In the genomic region with DNA sequence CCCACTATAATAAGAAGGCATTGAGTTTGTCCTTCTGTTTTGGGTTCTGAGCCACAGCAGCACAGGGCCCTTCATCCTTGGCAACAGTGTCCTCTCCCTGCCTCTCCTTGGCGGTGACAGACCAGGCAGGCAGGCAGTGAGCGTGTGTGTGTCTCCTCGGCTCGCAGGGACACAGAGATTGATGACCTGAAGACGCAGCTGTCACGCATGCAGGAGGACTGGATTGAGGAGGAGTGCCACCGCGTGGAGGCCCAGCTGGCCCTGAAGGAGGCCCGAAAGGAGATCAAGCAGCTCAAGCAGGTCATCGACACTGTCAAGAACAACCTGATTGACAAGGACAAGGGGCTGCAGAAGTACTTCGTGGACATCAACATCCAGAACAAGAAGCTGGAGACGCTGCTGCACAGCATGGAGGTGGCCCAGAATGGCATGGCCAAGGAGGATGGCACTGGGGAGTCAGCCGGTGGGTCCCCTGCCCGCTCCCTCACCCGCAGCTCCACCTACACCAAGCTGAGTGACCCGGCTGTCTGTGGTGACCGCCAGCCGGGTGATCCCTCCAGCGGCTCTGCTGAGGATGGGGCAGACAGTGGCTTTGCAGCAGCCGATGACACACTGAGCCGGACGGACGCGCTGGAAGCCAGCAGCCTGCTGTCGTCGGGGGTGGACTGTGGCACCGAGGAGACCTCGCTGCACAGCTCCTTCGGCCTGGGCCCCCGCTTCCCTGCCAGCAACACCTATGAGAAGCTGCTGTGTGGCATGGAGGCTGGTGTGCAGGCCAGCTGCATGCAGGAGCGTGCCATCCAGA, we compare ENCODE assay signal across 28 cellular contexts. TPM values are rescaled to one million over a fixed set of nuclear protein-coding genes. Genes with fewer than 3 reads are reported as not detected.
A peak's percentile ranks its signal among the peaks of the same experiment; 100 is the strongest.
DNase-seq lines count a peak whose midpoint lies in the region; ATAC-seq, FAIRE-seq and TF ChIP-seq lines count a peak whose summit lies in the region.
"Had no signal": no experiment of that assay in that cellular context is flagged by ENCODE, and none has a peak within 500 bp of the region (broad histone marks: within the 10 kb centered on the region; RNA-seq: fewer than 3 reads in every experiment).

No MANE protein-coding gene starts in this region.

- H3K9ac ChIP-seq in neural progenitor cell: peak overlapping the region; percentile 20
- H3K9ac ChIP-seq: BLaER1 had no signal

- H3K9me3 ChIP-seq in neural progenitor cell (ENCODE audit: low read depth): no peaks in the 10 kb centered on the region
- H3K9me3 ChIP-seq in upper lobe of right lung: no peaks in the 10 kb centered on the region
- H3K9me3 ChIP-seq: adrenal gland, BLaER1, breast epithelium, Caco-2, gastroesophageal sphincter, left lung, Peyer's patch, prostate gland, SJCRH30 had no signal

- peaks cover 20% of the 10 kb centered on the region for H3K4me1 Mint-ChIP-seq in neural progenitor cell
- H3K4me1 Mint-ChIP-seq in activated T-cell treated with anti-CD3 and anti-CD28 coated beads, Interleukin-2, amount 50 U/mL, for 4 hours (ENCODE audit: low read depth): peaks cover 15% of the 10 kb centered on the region

- H3K4me1 ChIP-seq in neural progenitor cell: peaks cover 15% of the 10 kb centered on the region
- no peaks in the 10 kb centered on the region for H3K4me1 ChIP-seq in upper lobe of right lung
- H3K4me1 ChIP-seq: adrenal gland, breast epithelium, Caco-2, gastroesophageal sphincter, left lung, Peyer's patch, prostate gland had no signal

- TF ChIP-seq CTCF in bronchial epithelial cell (IDR thresholded peaks at IDR 0.05; ENCODE audit: insufficient read depth, low read length, severe bottlenecking): no peak
- TF ChIP-seq CTCF in neural progenitor cell (IDR thresholded peaks at IDR 0.05): no peak
- no peak for TF ChIP-seq CTCF in upper lobe of right lung (IDR thresholded peaks at IDR 0.05)

- no peaks in the 10 kb centered on the region for H3K79me2 ChIP-seq in neural progenitor cell (ENCODE audit: low read depth)

- H3K4me3 ChIP-seq in bronchial epithelial cell (ENCODE audit: low read depth, low read length): no peak overlapping the region
- no peak overlapping the region for H3K4me3 ChIP-seq in neural progenitor cell
- no peak overlapping the region for H3K4me3 ChIP-seq in upper lobe of right lung
- H3K4me3 ChIP-seq: adrenal gland, BLaER1, breast epithelium, gastroesophageal sphincter, left lung, Peyer's patch, prostate gland, SJCRH30 had no signal

- no peak overlapping the region for H2AFZ ChIP-seq in neural progenitor cell (replicated peaks)

- H3K4me3 Mint-ChIP-seq in neural progenitor cell: no peak overlapping the region
- H3K4me3 Mint-ChIP-seq in activated T-cell treated with anti-CD3 and anti-CD28 coated beads, Interleukin-2, amount 50 U/mL, for 4 hours: no peak overlapping the region
- H3K4me3 Mint-ChIP-seq: dendritic cell treated with granulocyte-macrophage colony-stimulating factor and Interleukin-4, amounts not matched to agents 40 ng/mL and 50 ng/mL, for 4 days; T-cell had no signal

- H3K27ac Mint-ChIP-seq in activated naive CD4-positive, alpha-beta T cell treated with anti-CD3 and anti-CD28 coated beads, Interleukin-2, amount 50 U/mL, for 72 hours: peak overlapping the region; percentile 13 to 54
- H3K27ac Mint-ChIP-seq in neural progenitor cell: peak overlapping the region; percentile 51
- H3K27ac Mint-ChIP-seq: dendritic cell treated with granulocyte-macrophage colony-stimulating factor and Interleukin-4, amounts not matched to agents 40 ng/mL and 50 ng/mL, for 4 days had no signal

- no peak for DNase-seq in activated naive CD4-positive, alpha-beta T cell treated with anti-CD3 and anti-CD28 coated beads, Interleukin-2, amount 50 U/mL, for 72 hours (ENCODE audit: low spot score in 2 of 2)
- DNase-seq in activated naive CD4-positive, alpha-beta T cell treated with anti-CD3 and anti-CD28 coated beads, Interleukin-2, amount 50 U/mL, for 16 hours: no peak
- DNase-seq in bronchial epithelial cell (ENCODE audit: low read depth) (no peak), neural progenitor cell (ENCODE audit: low spot score) (no peak), upper lobe of right lung (peak; percentile 63), SHP77 treated with DMSO at 0.1 percent for 48 hours (lab: John Stamatoyannopoulos, UW) (no peak), activated gamma-delta T cell treated with Interleukin-2 at 50 U/mL for 16 hours (no peak)
- DNase-seq in activated T-cell treated with anti-CD3 and anti-CD28 coated beads, Interleukin-2, amount 50 U/mL, for 4 hours: no peak
- DNase-seq: activated CD4-positive, CD25-positive, alpha-beta regulatory T cell treated with anti-CD3 and anti-CD28 coated beads, Interleukin-2, amount 50 U/mL, for 72 hours; Caco-2; DMS79; hypothalamus; NCI-H1436 treated with DMSO at 0.1 percent for 48 hours; NCI-H2171; NCI-H510A treated with DMSO at 0.1 percent for 48 hours; SJCRH30; T-cell had no signal

- H3K36me3 ChIP-seq in bronchial epithelial cell (ENCODE audit: control insufficient read depth, insufficient read depth, low read length): peaks cover 6% of the 10 kb centered on the region
- no peaks in the 10 kb centered on the region for H3K36me3 ChIP-seq in neural progenitor cell
- no peaks in the 10 kb centered on the region for H3K36me3 ChIP-seq in upper lobe of right lung
- H3K36me3 ChIP-seq: adrenal gland, BLaER1, breast epithelium, prostate gland, SJCRH30 had no signal

- ATAC-seq in activated naive CD4-positive, alpha-beta T cell treated with anti-CD3 and anti-CD28 coated beads, Interleukin-2, amount 50 U/mL, for 72 hours: no peak
- ATAC-seq in upper lobe of right lung: no peak
- no peak for ATAC-seq in activated T-cell treated with anti-CD3 and anti-CD28 coated beads, Interleukin-2, amount 50 U/mL, for 4 hours
- ATAC-seq: gastroesophageal sphincter, left lung, T-cell had no signal

- no peaks in the 10 kb centered on the region for H3K27me3 ChIP-seq in bronchial epithelial cell (ENCODE audit: control insufficient read depth, insufficient read depth, low read length)
- no peaks in the 10 kb centered on the region for H3K27me3 ChIP-seq in neural progenitor cell
- no peaks in the 10 kb centered on the region for H3K27me3 ChIP-seq in upper lobe of right lung
- H3K27me3 ChIP-seq: adrenal gland, BLaER1, breast epithelium, gastroesophageal sphincter, left lung, Peyer's patch, SJCRH30 had no signal

- FAIRE-seq in bronchial epithelial cell (lab: Jason Lieb, UNC): peak; percentile 32
- FAIRE-seq: endometrium, H1, HTR-8/SVneo had no signal

- H3K36me3 Mint-ChIP-seq in activated naive CD4-positive, alpha-beta T cell treated with anti-CD3 and anti-CD28 coated beads, Interleukin-2, amount 50 U/mL, for 72 hours: peaks cover 0 to 4% of the 10 kb centered on the region in 2 donors
- no peaks in the 10 kb centered on the region for H3K36me3 Mint-ChIP-seq in neural progenitor cell
- peaks cover 5% of the 10 kb centered on the region for H3K36me3 Mint-ChIP-seq in activated T-cell treated with anti-CD3 and anti-CD28 coated beads, Interleukin-2, amount 50 U/mL, for 4 hours (ENCODE audit: insufficient read depth)

- intact Hi-C loops in upper lobe of right lung (cut with DNase I): no loop called here

- H3F3A ChIP-seq in neural progenitor cell (ENCODE audit: low read depth): no peaks in the 10 kb centered on the region

- no peaks in the 10 kb centered on the region for H3K9me3 Mint-ChIP-seq in activated naive CD4-positive, alpha-beta T cell treated with anti-CD3 and anti-CD28 coated beads, Interleukin-2, amount 50 U/mL, for 72 hours
- H3K9me3 Mint-ChIP-seq in neural progenitor cell: no peaks in the 10 kb centered on the region
- H3K9me3 Mint-ChIP-seq in activated T-cell treated with anti-CD3 and anti-CD28 coated beads, Interleukin-2, amount 50 U/mL, for 4 hours: no peaks in the 10 kb centered on the region
- H3K9me3 Mint-ChIP-seq: dendritic cell treated with granulocyte-macrophage colony-stimulating factor and Interleukin-4, amounts not matched to agents 40 ng/mL and 50 ng/mL, for 4 days; T-cell had no signal

- H3K4me2 ChIP-seq in neural progenitor cell: no peak overlapping the region
- H3K4me2 ChIP-seq: BLaER1 had no signal

- H3K27me3 Mint-ChIP-seq in neural progenitor cell (ENCODE audit: insufficient read depth, low read depth): no peaks in the 10 kb centered on the region
- no peaks in the 10 kb centered on the region for H3K27me3 Mint-ChIP-seq in activated T-cell treated with anti-CD3 and anti-CD28 coated beads, Interleukin-2, amount 50 U/mL, for 4 hours (ENCODE audit: low read depth)
- H3K27me3 Mint-ChIP-seq: T-cell had no signal

- no peak overlapping the region for H3K27ac ChIP-seq in neural progenitor cell
- no peak overlapping the region for H3K27ac ChIP-seq in upper lobe of right lung
- H3K27ac ChIP-seq: adrenal gland, BLaER1, breast epithelium, gastroesophageal sphincter, left lung, Peyer's patch, prostate gland, SJCRH30 had no signal

- no peaks in the 10 kb centered on the region for H4K20me1 ChIP-seq in neural progenitor cell (ENCODE audit: low read depth)
- H4K20me1 ChIP-seq: BLaER1 had no signal

RNA-seq across cellular contexts. Expression of a gene that starts 24.0 kb away (rescaled TPM):
- total RNA-seq in activated naive CD4-positive, alpha-beta T cell treated with anti-CD3 and anti-CD28 coated beads, Interleukin-2, amount 50 U/mL, for 72 hours: 10 to 100 TPM in 1 of 2 donors, 1 to 10 TPM in 1; 4.9 to 18.5 TPM
- total RNA-seq in bronchial epithelial cell (96.4 and 176 TPM in 2 replicates), neural progenitor cell (ENCODE audit: low replicate concordance) (1.6 and 6.6 TPM in 2 replicates), upper lobe of right lung (10.9 TPM)
- 1 to 10 TPM; 1.9 to 3.2 (median 2.2) TPM for total RNA-seq in activated T-cell treated with anti-CD3 and anti-CD28 coated beads, Interleukin-2, amount 50 U/mL, for 4 hours

RNA-seq across cellular contexts. Expression of a gene that starts 38.8 kb away (rescaled TPM):
- total RNA-seq in activated naive CD4-positive, alpha-beta T cell treated with anti-CD3 and anti-CD28 coated beads, Interleukin-2, amount 50 U/mL, for 72 hours: 1 to 10 TPM; 3.2 to 4.8 TPM
- total RNA-seq in bronchial epithelial cell (1.7 and 1.8 TPM in 2 replicates), neural progenitor cell (ENCODE audit: low replicate concordance) (0.43 and 0.90 TPM in 2 replicates), upper lobe of right lung (4.3 TPM)
- total RNA-seq in activated T-cell treated with anti-CD3 and anti-CD28 coated beads, Interleukin-2, amount 50 U/mL, for 4 hours: 1 to 10 TPM; 1.4 to 2.6 (median 1.9) TPM
